18 cellular contexts compared by ENCODE assay signal in the genomic region with DNA sequence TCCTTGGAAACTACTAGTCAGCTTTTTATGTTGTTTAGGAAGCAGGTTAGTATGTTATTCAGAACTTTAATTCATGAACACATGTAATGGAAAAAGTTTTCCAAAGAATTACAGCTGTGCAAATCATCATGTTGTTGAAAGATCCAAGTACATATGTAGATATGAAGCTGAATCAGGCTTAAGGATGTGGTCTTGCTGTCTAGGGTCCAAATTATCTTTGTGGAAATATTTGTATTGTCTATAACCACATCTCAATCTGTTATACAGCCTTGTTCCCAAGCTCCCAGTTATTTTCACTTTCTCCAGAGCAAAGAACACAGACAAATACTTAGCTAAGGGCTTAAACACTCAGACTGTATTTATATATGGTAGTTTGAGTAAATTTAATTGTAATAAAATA.
DNase-seq lines count a peak whose midpoint lies in the region; ATAC-seq, FAIRE-seq and TF ChIP-seq lines count a peak whose summit lies in the region.
"Had no signal": no experiment of that assay in that cellular context is flagged by ENCODE, and none has a peak within 500 bp of the region (broad histone marks: within the 10 kb centered on the region; RNA-seq: fewer than 3 reads in every experiment).

No MANE protein-coding gene starts in this region.

- no peaks in the 10 kb centered on the region for H3K36me3 ChIP-seq in K562 (ENCODE audit: control insufficient read depth, insufficient read depth, low read length)
- H3K36me3 ChIP-seq: BLaER1 treated with 17β-estradiol and CSF1 and Interleukin-3, amounts not matched to agents 10 nM and 100 nM had no signal

- H3K4me3 ChIP-seq in K562 (no peak overlapping the region), fibroblast of pulmonary artery (replicated peaks; ENCODE audit: low read depth, low read length) (no peak overlapping the region)
- H3K4me3 ChIP-seq: BLaER1 treated with 17β-estradiol and CSF1 and Interleukin-3, amounts not matched to agents 10 nM and 100 nM; GM23248 had no signal

- no peak overlapping the region for H3K27ac ChIP-seq in K562 (ENCODE audit: extremely low read depth, low read depth, low read length)
- H3K27ac ChIP-seq: BLaER1 treated with 17β-estradiol and CSF1 and Interleukin-3, amounts not matched to agents 10 nM and 100 nM; GM23248 had no signal

- ATAC-seq in K562, result no peak
- ATAC-seq: HCT116, HepG2 had no signal

- POLR2A ChIA-PET in K562 (lab: Yijun Ruan, JAX), result interaction anchor here (0.7 to 1.0 kb wide), 2 partner anchors 10 to 355 kb away, joined by 3 read pairs; no protein-coding TSS in a partner anchor

- no peak for TF ChIP-seq EP300 in K562 (IDR thresholded peaks at IDR 0.05; ENCODE audit: low read length)

- H3K79me2 ChIP-seq in K562 (ENCODE audit: control insufficient read depth, insufficient read depth, low read length), result no peaks in the 10 kb centered on the region

- BruUV-seq in K562 (replicated peaks; lab: Mats Ljungman, UMichigan), result no TSS peak

- H3K9ac ChIP-seq in K562 (ENCODE audit: insufficient read depth in 1 of 2, low read depth in 2 of 2, low read length in 2 of 2), result no peak overlapping the region
- H3K9ac ChIP-seq: BLaER1 treated with 17β-estradiol and CSF1 and Interleukin-3, amounts not matched to agents 10 nM and 100 nM; GM23248 had no signal

- no peak for TF ChIP-seq RAD21 in K562 (CRISPR knock-in tag; conservative IDR thresholded peaks at IDR 0.05 in 1 of 2, IDR thresholded peaks at IDR 0.05 in 1 of 2)

- CTCF ChIA-PET in K562 (lab: Yijun Ruan, JAX; ENCODE audit: low intra/inter-chr PET ratio), result no interaction called here

- H3K9me1 ChIP-seq in K562 (ENCODE audit: control insufficient read depth, insufficient read depth, low read length), result no peaks in the 10 kb centered on the region

- no peak for FAIRE-seq in K562 (lab: Jason Lieb, UNC)
- no peak for FAIRE-seq in GM12891 (lab: Jason Lieb, UNC)
- FAIRE-seq: H54, HepG2, HTR-8/SVneo had no signal

- H3K27me3 ChIP-seq in K562 (ENCODE audit: control insufficient read depth in 2 of 2, insufficient read depth in 2 of 2, low read length in 2 of 2), result no peaks in the 10 kb centered on the region
- H3K27me3 ChIP-seq: BLaER1 treated with 17β-estradiol and CSF1 and Interleukin-3, amounts not matched to agents 10 nM and 100 nM had no signal

- no peaks in the 10 kb centered on the region for H4K20me1 ChIP-seq in K562 (replicated peaks; ENCODE audit: control insufficient read depth, insufficient read depth, low read length)
- H4K20me1 ChIP-seq: BLaER1 treated with 17β-estradiol and CSF1 and Interleukin-3, amounts not matched to agents 10 nM and 100 nM had no signal

- TF ChIP-seq POLR2A in K562 (conservative IDR thresholded peaks at IDR 0.05) (no peak), GM12891 (IDR thresholded peaks at IDR 0.05; ENCODE audit: low read depth, low read length) (no peak)

- no peak overlapping the region for H3K4me2 ChIP-seq in K562 (ENCODE audit: insufficient read depth, low read length)

- in situ Hi-C loops in K562 (cut with MboI), result no loop called here

- no peaks in the 10 kb centered on the region for H3K9me3 ChIP-seq in K562 (replicated peaks; ENCODE audit: control insufficient read depth, insufficient read depth, low read depth, low read length)

- H2AFZ ChIP-seq in K562 (ENCODE audit: low read depth, low read length), result no peak overlapping the region
- H2AFZ ChIP-seq: GM23248 had no signal

- intact Hi-C loops in K562 (cut with micrococcal nuclease), result no loop called here

- DNase-seq in GM03348 (ENCODE audit: low spot score) (peak; percentile 13), K562 (ENCODE audit: extremely low read depth in 1 of 4, low spot score in 3 of 4) (no peak), fibroblast of pulmonary artery (ENCODE audit: low read depth) (peak; percentile 17), NCI-H2029 treated with DMSO at 0.1 percent for 48 hours (lab: John Stamatoyannopoulos, UW) (no peak), NCI-H446 treated with DMSO at 0.1 percent for 48 hours (lab: John Stamatoyannopoulos, UW) (no peak), DMS114 treated with DMSO at 0.1 percent for 48 hours (lab: John Stamatoyannopoulos, UW; ENCODE audit: unreplicated experiment) (no peak), GM12891 (ENCODE audit: insufficient read length, low spot score) (no peak)
- DNase-seq: Calu3; CD4-positive, CD25-positive, alpha-beta regulatory T cell; DMS153; DND-41; GF-D8; GM23248 had no signal

- no peaks in the 10 kb centered on the region for H3K4me1 ChIP-seq in K562 (replicated peaks in 1 of 2; ENCODE audit: control insufficient read depth in 2 of 2, insufficient read depth in 2 of 2, low read length in 2 of 2)

- TF ChIP-seq CTCF in K562 (IDR thresholded peaks at IDR 0.05 in 2 of 3, conservative IDR thresholded peaks at IDR 0.05 in 1 of 3; ENCODE audit: insufficient read depth in 2 of 3, low read depth in 1 of 3, low read length in 3 of 3) (no peak), fibroblast of pulmonary artery (IDR thresholded peaks at IDR 0.05; ENCODE audit: low read length, missing control alignments) (no peak)

TF ChIP-seq in K562, 482 proteins besides CTCF, POLR2A, EP300 and RAD21:
- TF ChIP-seq C11orf30 (IDR thresholded peaks at IDR 0.05; ENCODE audit: low read depth) (peak; percentile 11; the same call in 1 of the 2 replicates), LCOR (CRISPR knock-in tag; IDR thresholded peaks at IDR 0.05) (no peak), ZNF316 (IDR thresholded peaks at IDR 0.05) (peak; percentile 58)
TF ChIP-seq in K562: peak in this region for 2.

TF ChIP-seq in GM12891, 5 proteins besides CTCF, POLR2A, EP300 and RAD21:
- TF ChIP-seq TAF1 (IDR thresholded peaks at IDR 0.05; ENCODE audit: low read depth, low read length), result no peak
- no peak for TF ChIP-seq POLR2AphosphoS5 (IDR thresholded peaks at IDR 0.05; ENCODE audit: low read depth, low read length)
- TF ChIP-seq POU2F2 (IDR thresholded peaks at IDR 0.05; ENCODE audit: low read depth, low read length), result no peak
- TF ChIP-seq SPI1 (IDR thresholded peaks at IDR 0.05; ENCODE audit: low read depth, low read length), result no peak
- no peak for TF ChIP-seq PAX5 (IDR thresholded peaks at IDR 0.05; ENCODE audit: insufficient read depth, low read length, severe bottlenecking)

Comparison
In these comparisons a context has a peak if more than half of its experiments do, and no peak if none do; other contexts are left out.
1. DNase-seq: peak in GM03348 (single experiment) and fibroblast of pulmonary artery (single experiment); none in K562 (0 of 4), NCI-H2029 treated with DMSO at 0.1 percent for 48 hours (single experiment), NCI-H446 treated with DMSO at 0.1 percent for 48 hours (single experiment), DMS114 treated with DMSO at 0.1 percent for 48 hours (single experiment) and GM12891 (single experiment).